ENCODE assay signal across 8 cellular contexts in the genomic region with DNA sequence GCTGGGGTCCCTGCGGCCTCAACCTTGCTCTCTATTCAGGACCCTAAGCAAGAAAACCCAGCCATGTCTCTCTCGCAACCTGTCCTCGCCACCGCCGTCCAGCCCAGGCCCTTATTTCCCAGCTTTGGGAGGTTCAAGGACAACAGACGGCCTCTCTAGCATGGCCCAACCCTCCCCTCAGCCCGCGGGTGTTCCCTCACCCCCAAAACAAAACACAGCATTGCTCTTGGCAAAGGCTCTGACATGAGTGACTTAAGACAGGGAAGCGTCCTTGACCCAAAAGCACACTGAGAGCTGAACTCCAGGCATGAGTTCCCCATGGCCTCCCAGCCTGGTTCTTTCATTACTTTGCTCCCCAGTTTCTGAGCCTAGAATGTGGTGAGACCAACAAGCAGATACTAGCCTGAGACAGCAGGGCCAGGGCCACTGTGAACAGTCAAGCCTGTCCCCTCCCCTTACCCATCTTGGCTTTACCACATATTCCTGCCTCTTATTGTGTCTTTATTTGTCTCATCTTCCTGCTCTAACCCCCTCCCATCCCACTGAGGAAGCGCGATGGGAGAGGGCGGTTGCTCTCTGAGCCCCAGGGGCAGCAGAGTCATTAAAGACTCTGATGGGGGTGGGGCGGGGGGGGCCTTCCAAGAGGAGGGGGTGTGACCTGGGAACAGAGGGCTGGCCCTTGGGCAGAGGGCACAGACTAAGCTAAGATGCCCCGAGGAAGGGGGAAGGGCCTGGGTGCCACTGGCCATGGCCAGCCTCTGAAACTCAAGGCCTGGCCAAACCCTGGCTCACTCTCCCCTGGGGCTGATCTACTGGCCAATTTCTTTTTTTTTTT. TPM values are rescaled to one million over a fixed set of nuclear protein-coding genes. Genes with fewer than 3 reads are reported as not detected.
A peak's percentile ranks its signal among the peaks of the same experiment; 100 is the strongest.
DNase-seq lines count a peak whose midpoint lies in the region; ATAC-seq, FAIRE-seq and TF ChIP-seq lines count a peak whose summit lies in the region.

No MANE protein-coding gene starts in this region.

- no peak for TF ChIP-seq CTCF in PC-3 (conservative IDR thresholded peaks at IDR 0.05; ENCODE audit: low read depth, low read length)
- no peak for TF ChIP-seq CTCF in endothelial cell of umbilical vein (IDR thresholded peaks at IDR 0.05; ENCODE audit: extremely low read depth in 1 of 2, insufficient read depth in 1 of 2, low read depth in 1 of 2, low read length in 2 of 2)
- TF ChIP-seq CTCF in parathyroid adenoma (IDR thresholded peaks at IDR 0.05): no peak
- no peak for TF ChIP-seq CTCF in BE2C (IDR thresholded peaks at IDR 0.05; ENCODE audit: low read depth, low read length)

- H2AFZ ChIP-seq in PC-3 (ENCODE audit: low read length): no peak overlapping the region
- no peak overlapping the region for H2AFZ ChIP-seq in endothelial cell of umbilical vein (ENCODE audit: low read depth, low read length)
- peak overlapping the region; percentile 19 for H2AFZ ChIP-seq in parathyroid adenoma

- POLR2A ChIA-PET in PC-3 (lab: Charles Lee; ENCODE audit: unreplicated experiment) (no interaction called here), endothelial cell of umbilical vein (lab: Charles Lee) (no interaction called here)

- H3K4me2 ChIP-seq in PC-3 (ENCODE audit: low read length) (peak overlapping the region; percentile 66), endothelial cell of umbilical vein (ENCODE audit: insufficient read depth, low read length) (no peak overlapping the region), parathyroid adenoma (ENCODE audit: low read length) (peak overlapping the region; percentile 79)

- H3K4me3 ChIP-seq in PC-3 (ENCODE audit: low read length) (no peak overlapping the region), endothelial cell of umbilical vein (replicated peaks in 1 of 3; ENCODE audit: insufficient read depth in 1 of 3, low read depth in 1 of 3, low read length in 3 of 3) (no peak overlapping the region), parathyroid adenoma (ENCODE audit: low read depth, low read length) (no peak overlapping the region), BE2C (ENCODE audit: low read depth, low read length) (no peak overlapping the region)

- no peak for FAIRE-seq in endothelial cell of umbilical vein (lab: Jason Lieb, UNC)

- H3K4me1 ChIP-seq in PC-3 (ENCODE audit: insufficient read depth, low read length): peaks cover 65% of the 10 kb centered on the region
- H3K4me1 ChIP-seq in endothelial cell of umbilical vein (ENCODE audit: control insufficient read depth, extremely low read depth, insufficient read depth, low read length): peaks cover 27% of the 10 kb centered on the region
- H3K4me1 ChIP-seq in parathyroid adenoma: peaks cover 39% of the 10 kb centered on the region
- H3K4me1 ChIP-seq in BE2C: peaks cover 20% of the 10 kb centered on the region

- H3K9ac ChIP-seq in PC-3 (ENCODE audit: low read length): peak overlapping the region; percentile 67
- H3K9ac ChIP-seq in endothelial cell of umbilical vein (replicated peaks; ENCODE audit: extremely low read depth, insufficient read depth, low read length): no peak overlapping the region
- H3K9ac ChIP-seq in parathyroid adenoma: no peak overlapping the region

- dilution Hi-C loops in endothelial cell of umbilical vein (cut with MboI; ENCODE audit: extremely low pct_ligation_motif_present, low sequenced_read_pairs): no loop called here

- no peaks in the 10 kb centered on the region for H3F3A ChIP-seq in PC-3 (ENCODE audit: low read length, unreplicated experiment)

- no peaks in the 10 kb centered on the region for H3K27me3 ChIP-seq in PC-3 (ENCODE audit: low read length)
- no peaks in the 10 kb centered on the region for H3K27me3 ChIP-seq in endothelial cell of umbilical vein (ENCODE audit: control insufficient read depth in 2 of 2, insufficient read depth in 2 of 2, low read length in 2 of 2)
- H3K27me3 ChIP-seq in parathyroid adenoma (ENCODE audit: control insufficient read depth, insufficient read depth, low read length): no peaks in the 10 kb centered on the region
- H3K27me3 ChIP-seq in BE2C: no peaks in the 10 kb centered on the region

- H3K27ac ChIP-seq in PC-3 (ENCODE audit: low read length) (peak overlapping the region; percentile 85), endothelial cell of umbilical vein (ENCODE audit: insufficient read depth, low read depth, low read length) (peak overlapping the region; percentile 53), parathyroid adenoma (peak overlapping the region; percentile 58)

- peak; percentile 61 for DNase-seq in GM03348 (ENCODE audit: low spot score)
- DNase-seq in PC-3: no peak
- DNase-seq in endothelial cell of umbilical vein (ENCODE audit: low read depth, low spot score): no peak
- DNase-seq in posterior cingulate gyrus: no peak
- no peak for DNase-seq in effector CD4-positive, alpha-beta T cell
- no peak for DNase-seq in BE2C

- intact Hi-C loops in PC-3 (cut with micrococcal nuclease) (no loop called here), endothelial cell of umbilical vein (cut with micrococcal nuclease) (no loop called here), posterior cingulate gyrus (cut with DNase I) (loop anchor here (5.0 kb wide), 1 partner anchor 38 kb away; no protein-coding TSS in a partner anchor)

- BruUV-seq in PC-3 (replicated peaks; lab: Mats Ljungman, UMichigan): no TSS peak
- no TSS peak for BruUV-seq in endothelial cell of umbilical vein (replicated peaks; lab: Mats Ljungman, UMichigan)

- H3K9me1 ChIP-seq in endothelial cell of umbilical vein (replicated peaks; ENCODE audit: control insufficient read depth, extremely low read depth, insufficient read depth, low read length): no peaks in the 10 kb centered on the region

- H3K36me3 ChIP-seq in PC-3 (ENCODE audit: low read depth, low read length) (peaks cover 6% of the 10 kb centered on the region; the same call in 1 of the 2 replicates), endothelial cell of umbilical vein (ENCODE audit: control insufficient read depth in 2 of 2, extremely low read depth in 1 of 2, insufficient read depth in 2 of 2, low read length in 2 of 2) (no peaks in the 10 kb centered on the region), parathyroid adenoma (ENCODE audit: control insufficient read depth, insufficient read depth, low read length) (no peaks in the 10 kb centered on the region), BE2C (no peaks in the 10 kb centered on the region; the same call in 1 of the 2 replicates)

- H3K9me3 ChIP-seq in PC-3 (ENCODE audit: low read length): no peaks in the 10 kb centered on the region
- H3K9me3 ChIP-seq in endothelial cell of umbilical vein (replicated peaks; ENCODE audit: control insufficient read depth, insufficient read depth, low read length): no peaks in the 10 kb centered on the region
- no peaks in the 10 kb centered on the region for H3K9me3 ChIP-seq in parathyroid adenoma (ENCODE audit: control insufficient read depth, low read length)
- no peaks in the 10 kb centered on the region for H3K9me3 ChIP-seq in BE2C

- no peak for TF ChIP-seq POLR2A in endothelial cell of umbilical vein (IDR thresholded peaks at IDR 0.05; ENCODE audit: low read depth, low read length)

- no peaks in the 10 kb centered on the region for H3K9me2 ChIP-seq in PC-3 (replicated peaks; ENCODE audit: low read length)

- ATAC-seq in PC-3 (no peak), GM18517 (IDR thresholded peaks at IDR 0.05; ENCODE audit: unreplicated experiment) (no peak)

- H3K79me2 ChIP-seq in PC-3 (ENCODE audit: low read length) (peaks cover 95% of the 10 kb centered on the region), endothelial cell of umbilical vein (ENCODE audit: control insufficient read depth, insufficient read depth, low read length) (peaks cover 70% of the 10 kb centered on the region), parathyroid adenoma (peaks cover 12% of the 10 kb centered on the region)

- CTCF ChIA-PET in PC-3 (lab: Charles Lee) (no interaction called here), endothelial cell of umbilical vein (lab: Charles Lee) (no interaction called here)

- peaks cover 39% of the 10 kb centered on the region; the same call in 1 of the 2 replicates for H4K20me1 ChIP-seq in PC-3 (ENCODE audit: low read length)
- no peaks in the 10 kb centered on the region for H4K20me1 ChIP-seq in endothelial cell of umbilical vein (replicated peaks; ENCODE audit: control insufficient read depth, extremely low read depth, insufficient read depth, low read length)

TF ChIP-seq in endothelial cell of umbilical vein, 7 proteins besides CTCF, POLR2A, EP300 and RAD21:
- TF ChIP-seq, protein P1, sequence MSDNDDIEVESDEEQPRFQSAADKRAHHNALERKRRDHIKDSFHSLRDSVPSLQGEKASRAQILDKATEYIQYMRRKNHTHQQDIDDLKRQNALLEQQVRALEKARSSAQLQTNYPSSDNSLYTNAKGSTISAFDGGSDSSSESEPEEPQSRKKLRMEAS (IDR thresholded peaks at IDR 0.05; ENCODE audit: insufficient read depth, insufficient read length): no peak
- TF ChIP-seq JUN (IDR thresholded peaks at IDR 0.05; ENCODE audit: borderline replicate concordance, insufficient read depth, insufficient read length, low read depth) (no peak), POLR2AphosphoS5 (IDR thresholded peaks at IDR 0.05; ENCODE audit: insufficient read depth, low read depth, low read length) (no peak), EZH2 (IDR thresholded peaks at IDR 0.05; ENCODE audit: borderline replicate concordance, low read depth, low read length, severe bottlenecking) (no peak), GATA2 (IDR thresholded peaks at IDR 0.05; ENCODE audit: insufficient read depth, insufficient read length, low read depth, low read length) (no peak), MYC (IDR thresholded peaks at IDR 0.05; ENCODE audit: low read depth, low read length) (no peak), FOS (IDR thresholded peaks at IDR 0.05; ENCODE audit: borderline replicate concordance, insufficient read depth, low read length) (no peak)

RNA-seq across cellular contexts. Expression of a gene that starts 11.8 kb away (rescaled TPM):
- 167 and 194 TPM in 2 replicates for total RNA-seq in PC-3 (2014; rRNA removed)
- total RNA-seq in endothelial cell of umbilical vein: 109 and 117 TPM in 2 replicates
- polyA plus RNA-seq in endothelial cell of umbilical vein: 50.4 and 66.3 TPM in 2 replicates
- polyA plus RNA-seq in endothelial cell of umbilical vein (2011; cell fraction: cytosol; rRNA removed): 22.4 and 31.8 TPM in 2 replicates
- 139 and 174 TPM in 2 replicates for polyA plus RNA-seq in endothelial cell of umbilical vein (2011; cell fraction: nucleus; rRNA removed)
- polyA plus RNA-seq in endothelial cell of umbilical vein (2012): 64.9 and 76.2 TPM in 2 replicates
- polyA minus RNA-seq in endothelial cell of umbilical vein: 51.5 and 65.4 TPM in 2 replicates
- 114 TPM for polyA minus RNA-seq in endothelial cell of umbilical vein (2011; cell fraction: cytosol; rRNA and poly(A)+ RNA removed)
- 78.3 and 98.8 TPM in 2 replicates for polyA minus RNA-seq in endothelial cell of umbilical vein (2011; cell fraction: nucleus; rRNA and poly(A)+ RNA removed)
- polyA plus RNA-seq in BE2C (2012; ENCODE audit: insufficient read depth, insufficient read length, low read depth): 73.2 TPM
